10 cellular contexts compared by ENCODE assay signal in genomic region chr9:90044710-90045151, GRCh38.
DNase-seq lines count a peak whose midpoint lies in the region; ATAC-seq and TF ChIP-seq lines count a peak whose summit lies in the region.
"Had no signal": no experiment of that assay in that cellular context is flagged by ENCODE, and none has a peak within 500 bp of the region (broad histone marks: within the 10 kb centered on the region; RNA-seq: fewer than 3 reads in every experiment).

No MANE protein-coding gene starts in this region.

- no peak for TF ChIP-seq POLR2A in vagina (IDR thresholded peaks at IDR 0.05)

- no peaks in the 10 kb centered on the region for H3K9me3 ChIP-seq in mesenchymal stem cell (ENCODE audit: control insufficient read depth, low read length)
- H3K9me3 ChIP-seq in vagina: no peaks in the 10 kb centered on the region

- H2AK5ac ChIP-seq in mesenchymal stem cell (ENCODE audit: low read length, severe bottlenecking): no peak overlapping the region

- peak overlapping the region in 1 of 2 experiments; percentile 12 for H3K18ac ChIP-seq in mesenchymal stem cell (ENCODE audit: low read depth in 1 of 2, low read length in 2 of 2)

- no peak overlapping the region for H3K9ac ChIP-seq in mesenchymal stem cell (ENCODE audit: low read length)

- no peak overlapping the region for H2BK120ac ChIP-seq in mesenchymal stem cell (ENCODE audit: low read depth, low read length)

- 0% methylated on average over 6 of the region's 7 CpGs for WGBS in mesenchymal stem cell

- TF ChIP-seq CTCF in vagina (IDR thresholded peaks at IDR 0.05): no peak

- DNase-seq in EH (ENCODE audit: low read depth): peak; percentile 11
- DNase-seq in NCI-H1417 treated with DMSO at 0.1 percent for 48 hours (lab: John Stamatoyannopoulos, UW): peak; percentile 83
- DNase-seq in T1000 (lab: John Stamatoyannopoulos, UW): peak; percentile 23
- DNase-seq in mesenchymal stem cell: peak; percentile 91
- DNase-seq in vagina (ENCODE audit: extremely low spot score in 2 of 2): no peak
- no peak for DNase-seq in HUDEP-2 (lab: John Stamatoyannopoulos, UW; ENCODE audit: unreplicated experiment in 76 of 76)
- DNase-seq: activated gamma-delta T cell treated with Interleukin-2 at 50 U/mL for 16 hours, erythroblast, Right ventricle myocardium superior had no signal

- no peak overlapping the region for H4K91ac ChIP-seq in mesenchymal stem cell (ENCODE audit: low read length)

- H3K79me1 ChIP-seq in mesenchymal stem cell (replicated peaks; ENCODE audit: low read length, poor library complexity, severe bottlenecking): no peaks in the 10 kb centered on the region

- no peak overlapping the region for H4K8ac ChIP-seq in mesenchymal stem cell (ENCODE audit: low read length)

- H3K36me3 ChIP-seq in mesenchymal stem cell (ENCODE audit: control insufficient read depth in 1 of 2, insufficient read depth in 2 of 2, low read depth in 1 of 2, low read length in 2 of 2): no peaks in the 10 kb centered on the region
- H3K36me3 ChIP-seq in vagina: no peaks in the 10 kb centered on the region

- no peak overlapping the region for H3K27ac ChIP-seq in mesenchymal stem cell (ENCODE audit: low read length, poor library complexity, severe bottlenecking)
- H3K27ac ChIP-seq in vagina: no peak overlapping the region

- no peak overlapping the region for H3K23ac ChIP-seq in mesenchymal stem cell (ENCODE audit: low read length in 2 of 2)

- H2BK5ac ChIP-seq in mesenchymal stem cell (ENCODE audit: low read depth, low read length, poor library complexity, severe bottlenecking): no peak overlapping the region

- no peak overlapping the region for H3K4ac ChIP-seq in mesenchymal stem cell (ENCODE audit: low read depth in 1 of 2, low read length in 2 of 2)

- H2BK15ac ChIP-seq in mesenchymal stem cell (ENCODE audit: low read depth, poor library complexity, severe bottlenecking): no peak overlapping the region

- H3K27me3 ChIP-seq in mesenchymal stem cell (ENCODE audit: control insufficient read depth in 1 of 2, insufficient read depth in 1 of 2, low read length in 2 of 2) (no peaks in the 10 kb centered on the region), vagina (no peaks in the 10 kb centered on the region)

- no peak overlapping the region for H3K4me3 ChIP-seq in mesenchymal stem cell (ENCODE audit: insufficient read depth in 1 of 2, low read depth in 1 of 2, low read length in 2 of 2)
- no peak overlapping the region for H3K4me3 ChIP-seq in vagina

- no peak overlapping the region for H2BK12ac ChIP-seq in mesenchymal stem cell (ENCODE audit: low read length in 2 of 2)

- H3K4me1 ChIP-seq in mesenchymal stem cell (ENCODE audit: control insufficient read depth, insufficient read depth, low read depth, low read length) (peaks cover 4% of the 10 kb centered on the region), vagina (peaks cover 10% of the 10 kb centered on the region)

- H3K14ac ChIP-seq in mesenchymal stem cell (ENCODE audit: low read length in 2 of 2): no peak overlapping the region

- H2AFZ ChIP-seq in mesenchymal stem cell (ENCODE audit: low read depth, low read length): peak overlapping the region; percentile 48

- H3K4me2 ChIP-seq in mesenchymal stem cell (ENCODE audit: low read length, poor library complexity, severe bottlenecking): no peak overlapping the region

- intact Hi-C loops in vagina (cut with DNase I): no loop called here

- ATAC-seq in GM18858 (IDR thresholded peaks at IDR 0.05; ENCODE audit: unreplicated experiment): no peak

Comparison
In these comparisons a context has a peak if more than half of its experiments do, and no peak if none do; other contexts are left out.
1. DNase-seq: peak in EH (single experiment), NCI-H1417 treated with DMSO at 0.1 percent for 48 hours (single experiment), T1000 (single experiment) and mesenchymal stem cell (single experiment); none in vagina (0 of 2) and HUDEP-2 (0 of 76).